20 cellular contexts compared by ENCODE assay signal in genomic region chr21:36464590-36464989, GRCh38. TPM values are rescaled to one million over a fixed set of nuclear protein-coding genes. Genes with fewer than 3 reads are reported as not detected.
"Had no signal": no experiment of that assay in that cellular context is flagged by ENCODE, and none has a peak within 500 bp of the region (broad histone marks: within the 10 kb centered on the region; RNA-seq: fewer than 3 reads in every experiment).

No MANE protein-coding gene starts in this region.

- DNase-seq: effector memory CD8-positive, alpha-beta T cell; esophagus squamous epithelium; foreskin fibroblast; glutamatergic neuron; immature natural killer cell; left cardiac atrium; left ventricle myocardium superior; mesendoderm; naive thymus-derived CD4-positive, alpha-beta T cell; nephron progenitor cell; small intestine; stimulated activated CD4-positive, alpha-beta T cell treated with anti-CD3 and anti-CD28 coated beads, Interleukin-2, amount 100 ng/mL, for 48 hours; stimulated activated naive CD4-positive, alpha-beta T cell treated with Interleukin-2 at 50 U/mL for 16 hours; trophoblast cell had no signal

- FAIRE-seq: keratinocyte, small intestine had no signal

- H3K36me3 ChIP-seq: esophagus squamous epithelium, gastroesophageal sphincter, neutrophil, right atrium auricular region had no signal

- H3K27ac ChIP-seq: esophagus squamous epithelium, gastroesophageal sphincter, neutrophil, right atrium auricular region had no signal

- H3K9me3 ChIP-seq: esophagus squamous epithelium, gastroesophageal sphincter, neutrophil, right atrium auricular region had no signal

- H3K27me3 ChIP-seq: right atrium auricular region had no signal

- H3K4me3 ChIP-seq: esophagus squamous epithelium, gastroesophageal sphincter, lung, right atrium auricular region had no signal

RNA-seq across cellular contexts. Expression of gene CLDN14, which starts 15.3 kb away (rescaled TPM):
- total RNA-seq: esophagus squamous epithelium; left cardiac atrium; left ventricle myocardium superior; naive thymus-derived CD4-positive, alpha-beta T cell; osteocyte; right atrium auricular region had no signal
- polyA plus RNA-seq: immature natural killer cell; keratinocyte; naive thymus-derived CD4-positive, alpha-beta T cell had no signal
